Comparison of ENCODE assay signal across 24 cellular contexts in genomic region chr15:48304398-48304797, GRCh38. TPM values are rescaled to one million over a fixed set of nuclear protein-coding genes. Genes with fewer than 3 reads are reported as not detected.
DNase-seq lines count a peak whose midpoint lies in the region; ATAC-seq, FAIRE-seq and TF ChIP-seq lines count a peak whose summit lies in the region.
"Had no signal": no experiment of that assay in that cellular context is flagged by ENCODE, and none has a peak within 500 bp of the region (broad histone marks: within the 10 kb centered on the region; RNA-seq: fewer than 3 reads in every experiment).

No MANE protein-coding gene starts in this region.

- no peak overlapping the region for H2BK15ac ChIP-seq in H9 (ENCODE audit: low read depth, low read length)
- H2BK15ac ChIP-seq in H1 (ENCODE audit: low read length): 0 out of 2 replicates have a peak overlapping the region, but pooled peaks have one; percentile 49

- no peaks in the 10 kb centered on the region for H3K27me3 Mint-ChIP-seq in H9 (ENCODE audit: low read depth)
- H3K27me3 Mint-ChIP-seq in neural progenitor cell (ENCODE audit: insufficient read depth, low read depth): peaks cover 2% of the 10 kb centered on the region

- DNase-seq in H9 (no peak), H1 (ENCODE audit: low read depth in 1 of 2, low spot score in 2 of 2) (no peak), neural progenitor cell (ENCODE audit: low spot score) (no peak), OCI-M2 (lab: John Stamatoyannopoulos, UW; ENCODE audit: unreplicated experiment) (no peak)
- DNase-seq in effector CD4-positive, alpha-beta T cell: no peak
- DNase-seq: ACHN; BE2C; C1 segment of cervical spinal cord; CD4-positive, CD25-positive, alpha-beta regulatory T cell; CD8-positive, alpha-beta memory T cell; COR-L47; DMS 273 treated with DMSO at 0.1 percent for 48 hours; DMS53; DND-41; EL; GM23248; IMR-90 had no signal

- H3K18ac ChIP-seq in H9 (ENCODE audit: insufficient read length, low read depth, low read length): no peak overlapping the region
- peak overlapping the region; percentile 19; the same call in 1 of the 2 replicates for H3K18ac ChIP-seq in H1 (ENCODE audit: extremely low read depth, low read length)

- no peak for TF ChIP-seq POLR2A in H1 (IDR thresholded peaks at IDR 0.05; ENCODE audit: control extremely low read depth in 1 of 2, low read depth in 2 of 2, low read length in 2 of 2)
- TF ChIP-seq POLR2A in GM18505 (IDR thresholded peaks at IDR 0.05; ENCODE audit: borderline replicate concordance, extremely low read depth, insufficient read depth, insufficient read length): no peak

- H3K79me1 ChIP-seq in H9 (ENCODE audit: insufficient read depth, low read depth, low read length, poor library complexity, severe bottlenecking) (no peaks in the 10 kb centered on the region), H1 (ENCODE audit: low read depth, low read length) (no peaks in the 10 kb centered on the region)

- H3K9me3 ChIP-seq in H9 (ENCODE audit: control insufficient read depth, low read depth, low read length) (no peaks in the 10 kb centered on the region), H1 (ENCODE audit: insufficient read depth in 2 of 2, low read depth in 1 of 2, low read length in 1 of 2) (no peaks in the 10 kb centered on the region), neural progenitor cell (ENCODE audit: low read depth) (no peaks in the 10 kb centered on the region)
- H3K9me3 ChIP-seq: BE2C, HAP-1 had no signal

- H3K56ac ChIP-seq in H9 (ENCODE audit: insufficient read length, low read depth, low read length): no peak overlapping the region
- H3K56ac ChIP-seq in H1 (replicated peaks; ENCODE audit: insufficient read length, low read depth, low read length): no peak overlapping the region

- no peak overlapping the region for H3K4me2 ChIP-seq in H9 (ENCODE audit: insufficient read depth, insufficient read length, low read length)
- H3K4me2 ChIP-seq in H1 (ENCODE audit: insufficient read depth in 1 of 2, low read depth in 2 of 2, low read length in 2 of 2): peak overlapping the region in 1 of 2 experiments; percentile 15; a peak in 1 of 4 replicates
- no peak overlapping the region for H3K4me2 ChIP-seq in neural progenitor cell

- H3T11ph ChIP-seq in H9 (ENCODE audit: low read length): no peak overlapping the region

- H3K9ac ChIP-seq in H9 (ENCODE audit: extremely low read depth, insufficient read length, low read length) (no peak overlapping the region), H1 (replicated peaks in 1 of 4; ENCODE audit: extremely low read depth in 1 of 4, low read depth in 3 of 4, low read length in 3 of 4) (no peak overlapping the region), neural progenitor cell (no peak overlapping the region)
- H3K9ac ChIP-seq: GM23248 had no signal

- CTCF ChIA-PET in H1 (lab: Charles Lee; ENCODE audit: partially characterized antibody): interaction anchor here (0.7 to 1.1 kb wide), 4 partner anchors 14 to 20 kb away, joined by 3 to 6 read pairs (median 3); no protein-coding TSS in a partner anchor

- peaks cover 16% of the 10 kb centered on the region for H3F3A ChIP-seq in neural progenitor cell (ENCODE audit: low read depth)

- H4K20me1 ChIP-seq in H9 (ENCODE audit: control insufficient read depth, insufficient read depth, insufficient read length) (no peaks in the 10 kb centered on the region), H1 (replicated peaks in 1 of 2; ENCODE audit: control insufficient read depth in 1 of 2, insufficient read depth in 2 of 2, low read length in 2 of 2) (no peaks in the 10 kb centered on the region), neural progenitor cell (ENCODE audit: low read depth) (no peaks in the 10 kb centered on the region)

- no peak for TF ChIP-seq RAD21 in H1 (IDR thresholded peaks at IDR 0.05 in 1 of 2, conservative IDR thresholded peaks at IDR 0.05 in 1 of 2; ENCODE audit: low read depth in 2 of 2, low read length in 2 of 2)

- H3K27me3 ChIP-seq in H9 (ENCODE audit: insufficient read depth, low read length) (no peaks in the 10 kb centered on the region), H1 (replicated peaks in 1 of 4; ENCODE audit: control insufficient read depth in 3 of 4, extremely low read depth in 1 of 4, insufficient read depth in 3 of 4, low read length in 3 of 4) (no peaks in the 10 kb centered on the region), neural progenitor cell (no peaks in the 10 kb centered on the region)
- H3K27me3 ChIP-seq: BE2C had no signal

- H3K36me3 Mint-ChIP-seq in H9 (ENCODE audit: insufficient read depth in 1 of 3, low read depth in 3 of 3) (no peaks in the 10 kb centered on the region), neural progenitor cell (no peaks in the 10 kb centered on the region)
- H3K36me3 Mint-ChIP-seq: CD4-positive, CD25-positive, alpha-beta regulatory T cell; CD8-positive, alpha-beta memory T cell had no signal

- POLR2A ChIA-PET in H1 (lab: Charles Lee; ENCODE audit: partially characterized antibody): interaction anchor here (1.3 kb wide), 1 partner anchor 35 kb away, joined by 3 read pairs; no protein-coding TSS in a partner anchor

- H3K4me1 ChIP-seq in H9 (ENCODE audit: insufficient read depth, low read length): peaks cover 12% of the 10 kb centered on the region; the same call in 1 of the 2 replicates
- H3K4me1 ChIP-seq in H1 (replicated peaks in 1 of 4; ENCODE audit: control insufficient read depth in 3 of 4, insufficient read depth in 4 of 4, low read length in 3 of 4): peaks cover 6 to 20% (median 12%) of the 10 kb centered on the region in 4 experiments; a peak in 6 of 7 replicates
- peaks cover 41% of the 10 kb centered on the region for H3K4me1 ChIP-seq in neural progenitor cell
- H3K4me1 ChIP-seq: BE2C had no signal

- H3K4ac ChIP-seq in H9 (ENCODE audit: low read depth, low read length) (no peak overlapping the region), H1 (replicated peaks; ENCODE audit: insufficient read length, low read depth, low read length) (no peak overlapping the region)

- H2BK5ac ChIP-seq in H9 (ENCODE audit: insufficient read length, low read length) (no peak overlapping the region), H1 (ENCODE audit: low read depth, low read length) (peak overlapping the region; percentile 18; the same call in 1 of the 2 replicates)

- no peak overlapping the region for H2BK20ac ChIP-seq in H9 (ENCODE audit: low read depth, low read length, poor library complexity, severe bottlenecking)
- H2BK20ac ChIP-seq in H1 (ENCODE audit: low read length): peak overlapping the region; percentile 16; the same call in 1 of the 2 replicates

- H3K23me2 ChIP-seq in H9 (ENCODE audit: insufficient read length, low read depth, low read length, poor library complexity, severe bottlenecking) (no peaks in the 10 kb centered on the region), H1 (ENCODE audit: low read depth, low read length) (no peaks in the 10 kb centered on the region)

- no peak overlapping the region for H3K4me3 ChIP-seq in H1 (ENCODE audit: extremely low read depth in 1 of 4, insufficient read depth in 2 of 4, low read depth in 3 of 4, low read length in 4 of 4)
- no peak overlapping the region for H3K4me3 ChIP-seq in neural progenitor cell
- H3K4me3 ChIP-seq: GM12878, GM23248, HAP-1, K562 had no signal

- H4K91ac ChIP-seq in H9 (ENCODE audit: insufficient read length, low read depth, low read length) (no peak overlapping the region), H1 (replicated peaks; ENCODE audit: insufficient read length, low read length) (no peak overlapping the region)

- H3K4me1 Mint-ChIP-seq in H9 (peaks cover 52 to 61% of the 10 kb centered on the region in 2 experiments), neural progenitor cell (peaks cover 27% of the 10 kb centered on the region)
- H3K4me1 Mint-ChIP-seq: CD8-positive, alpha-beta memory T cell had no signal

- H4K5ac ChIP-seq in H9 (ENCODE audit: insufficient read length, low read depth, low read length): no peak overlapping the region
- H4K5ac ChIP-seq in H1 (ENCODE audit: insufficient read length, low read depth, low read length): no peak overlapping the region

- no peak overlapping the region for H3K14ac ChIP-seq in H9 (ENCODE audit: insufficient read depth, low read length)
- H3K14ac ChIP-seq in H1 (ENCODE audit: insufficient read length): no peak overlapping the region

- peak; percentile 45 for FAIRE-seq in H1 (lab: Jason Lieb, UNC)
- FAIRE-seq: GM12878, GM19239, K562 had no signal

- H2AK5ac ChIP-seq in H9 (ENCODE audit: insufficient read length, low read length) (no peak overlapping the region), H1 (ENCODE audit: low read depth, low read length) (no peak overlapping the region)

- H3K27ac ChIP-seq in H9 (ENCODE audit: insufficient read length, low read depth, low read length) (no peak overlapping the region), H1 (ENCODE audit: low read depth, low read length) (no peak overlapping the region), neural progenitor cell (no peak overlapping the region)
- H3K27ac ChIP-seq: GM23248, HL-60 had no signal

- H2BK120ac ChIP-seq in H9 (ENCODE audit: low read depth, low read length, poor library complexity, severe bottlenecking): no peak overlapping the region
- no peak overlapping the region for H2BK120ac ChIP-seq in H1 (replicated peaks; ENCODE audit: low read depth, low read length)

- H2AFZ ChIP-seq in H9 (ENCODE audit: low read length) (no peak overlapping the region), H1 (ENCODE audit: low read length) (0 out of 2 replicates have a peak overlapping the region, but pooled peaks have one; percentile 24), neural progenitor cell (replicated peaks) (peak overlapping the region; percentile 76)
- H2AFZ ChIP-seq: GM23248 had no signal

- TF ChIP-seq CTCF in H9 (conservative IDR thresholded peaks at IDR 0.05) (no peak), H1 (IDR thresholded peaks at IDR 0.05; ENCODE audit: control extremely low read depth in 1 of 3, insufficient read depth in 1 of 3, low read depth in 1 of 3, low read length in 3 of 3) (no peak), neural progenitor cell (IDR thresholded peaks at IDR 0.05) (no peak)

- H3K23ac ChIP-seq in H9 (ENCODE audit: insufficient read length, low read depth, low read length) (no peak overlapping the region), H1 (ENCODE audit: insufficient read length) (no peak overlapping the region)

- no peak for TF ChIP-seq EP300 in H1 (IDR thresholded peaks at IDR 0.05; ENCODE audit: borderline replicate concordance in 1 of 2, low read depth in 2 of 2, low read length in 2 of 2)

- H4K8ac ChIP-seq in H9 (replicated peaks; ENCODE audit: insufficient read length, low read depth, low read length): no peak overlapping the region
- H4K8ac ChIP-seq in H1 (ENCODE audit: extremely low read depth, insufficient read depth, low read length): no peak overlapping the region

- H3K4me3 Mint-ChIP-seq in H9 (no peak overlapping the region), neural progenitor cell (no peak overlapping the region)
- H3K4me3 Mint-ChIP-seq: CD4-positive, CD25-positive, alpha-beta regulatory T cell; CD8-positive, alpha-beta memory T cell had no signal

- H3K27ac Mint-ChIP-seq in H9: peak overlapping the region in 2 of 3 experiments; percentile 85 to 96; a peak in 4 of 7 replicates
- H3K27ac Mint-ChIP-seq in neural progenitor cell: peak overlapping the region; percentile 58
- H3K27ac Mint-ChIP-seq: CD4-positive, CD25-positive, alpha-beta regulatory T cell; CD8-positive, alpha-beta memory T cell had no signal

- H3K9me3 Mint-ChIP-seq in H9 (no peaks in the 10 kb centered on the region; a peak in 2 of 5 replicates), neural progenitor cell (peaks cover 2% of the 10 kb centered on the region)
- H3K9me3 Mint-ChIP-seq: CD4-positive, CD25-positive, alpha-beta regulatory T cell; CD8-positive, alpha-beta memory T cell had no signal

- ATAC-seq in GM18505 (IDR thresholded peaks at IDR 0.05; ENCODE audit: unreplicated experiment) (no peak), HG02798 (IDR thresholded peaks at IDR 0.05; ENCODE audit: poor library complexity, unreplicated experiment) (no peak)
- ATAC-seq: GM12878, K562 had no signal

- H3K36me3 ChIP-seq in H1 (ENCODE audit: control insufficient read depth in 2 of 4, insufficient read depth in 4 of 4, low read length in 3 of 4): no peaks in the 10 kb centered on the region
- no peaks in the 10 kb centered on the region for H3K36me3 ChIP-seq in neural progenitor cell
- H3K36me3 ChIP-seq: BE2C, HAP-1 had no signal

- H2BK12ac ChIP-seq in H9 (ENCODE audit: insufficient read length, low read depth, low read length) (no peak overlapping the region), H1 (ENCODE audit: low read depth, low read length) (0 out of 2 replicates have a peak overlapping the region, but pooled peaks have one; percentile 83)

- WGBS in H9 (ENCODE audit: extremely low coverage, insufficient read length, low lambda C conversion rate): no CpG with 5 or more reads among the region's 2 CpGs
- 87% methylated on average over 2 of the region's 2 CpGs; no CpG with 5 or more reads in 1 of the 2 experiments for WGBS in H1 (ENCODE audit: extremely low coverage in 1 of 2, insufficient coverage in 1 of 2, insufficient read length in 1 of 2, insufficient replicate concordance in 2 of 2, low coverage in 1 of 2, low lambda C conversion rate in 2 of 2, missing lambda C conversion rate in 1 of 2), 2 experiments

- H3K79me2 ChIP-seq in H9 (ENCODE audit: insufficient read depth, low read length) (no peaks in the 10 kb centered on the region), H1 (ENCODE audit: control insufficient read depth in 1 of 2, insufficient read depth in 2 of 2, low read length in 2 of 2) (no peaks in the 10 kb centered on the region), neural progenitor cell (ENCODE audit: low read depth) (no peaks in the 10 kb centered on the region)

RNA-seq across cellular contexts. Expression of gene DUT, which starts 26.8 kb away (rescaled TPM):
- total RNA-seq in H9 (2021) (131 and 137 TPM in 2 replicates), neural progenitor cell (ENCODE audit: low replicate concordance) (51.6 and 55.4 TPM in 2 replicates)
- 246 and 259 TPM in 2 replicates for total RNA-seq in H1 (2021; fragmentation: NEBNext Ultra II Directional; extraction: Animal tissue kit (Norgen Biotek cat#: 25700))
- 71.4 and 71.5 TPM in 2 replicates for polyA plus RNA-seq in H1 (2011; rRNA removed)
- polyA plus RNA-seq in H1 (2011; cell fraction: cytosol; rRNA removed): 89.6 TPM
- 89.8 TPM for polyA plus RNA-seq in H1 (2011; cell fraction: nucleus; rRNA removed)
- 156 to 208 TPM (median 166 TPM) in 4 replicates for polyA plus RNA-seq in H1 (2012, experiment 1 of 2)
- 110 TPM for polyA plus RNA-seq in H1 (2012, experiment 2 of 2)
- 256 TPM for polyA plus RNA-seq in H1 (2013, experiment 1 of 2)
- 255 TPM for polyA plus RNA-seq in H1 (2013, experiment 2 of 2)
- polyA minus RNA-seq in H1 (2011; rRNA and poly(A)+ RNA removed): 7.7 and 11.8 TPM in 2 replicates
- 51.4 TPM for polyA minus RNA-seq in H1 (2011; cell fraction: cytosol; rRNA and poly(A)+ RNA removed)
- 26.7 TPM for polyA minus RNA-seq in H1 (2011; cell fraction: nucleus; rRNA and poly(A)+ RNA removed)
